8 cellular contexts compared by ENCODE assay signal in genomic region chr1:248838357-248839167, GRCh38. TPM values are rescaled to one million over a fixed set of nuclear protein-coding genes. Genes with fewer than 3 reads are reported as not detected.
A peak's percentile ranks its signal among the peaks of the same experiment; 100 is the strongest.
DNase-seq lines count a peak whose midpoint lies in the region; ATAC-seq and TF ChIP-seq lines count a peak whose summit lies in the region.

No MANE protein-coding gene starts in this region.

- H3K4me3 ChIP-seq in duodenal mucosa (ENCODE audit: low read depth in 1 of 2, low read length in 2 of 2), result peak overlapping the region; percentile 83 to 91
- peak overlapping the region; percentile 83 for H3K4me3 ChIP-seq in lower lobe of right lung

- TF ChIP-seq CTCF in CD14-positive monocyte (IDR thresholded peaks at IDR 0.05) (no peak), lower lobe of right lung (IDR thresholded peaks at IDR 0.05) (no peak)

- ATAC-seq in GM19328 (IDR thresholded peaks at IDR 0.05; ENCODE audit: unreplicated experiment), result peak; percentile 66
- ATAC-seq in HG03460 (IDR thresholded peaks at IDR 0.05; ENCODE audit: unreplicated experiment), result peak; percentile 63
- ATAC-seq in lower lobe of right lung, result peak; percentile 90

- H3K4me3 Mint-ChIP-seq in CD14-positive monocyte, result no peak overlapping the region
- H3K4me3 Mint-ChIP-seq in activated CD4-positive, alpha-beta memory T cell treated with anti-CD3 and anti-CD28 coated beads for 36 hours, result no peak overlapping the region

- H3K27ac Mint-ChIP-seq in CD14-positive monocyte, result peak overlapping the region in 2 of 7 donors; percentile 99 to 100
- no peak overlapping the region for H3K27ac Mint-ChIP-seq in activated CD4-positive, alpha-beta memory T cell treated with anti-CD3 and anti-CD28 coated beads for 36 hours

- CTCF ChIA-PET in activated CD4-positive, alpha-beta memory T cell treated with anti-CD3 and anti-CD28 coated beads for 36 hours (lab: Charles Lee), result interaction anchor here (0.8 to 4.4 kb wide), 6 partner anchors 10 to 88 kb away, joined by 3 to 29 read pairs (median 5); partner anchors contain the start of genes SH3BP5L and ZNF692

- peak overlapping the region; percentile 92 to 99 for H3K9ac ChIP-seq in duodenal mucosa (ENCODE audit: low read depth in 1 of 2, low read length in 2 of 2)

- H3K4me1 Mint-ChIP-seq in CD14-positive monocyte, result peaks cover 22% of the 10 kb centered on the region
- H3K4me1 Mint-ChIP-seq in activated CD4-positive, alpha-beta memory T cell treated with anti-CD3 and anti-CD28 coated beads for 36 hours (ENCODE audit: low read depth), result peaks cover 27% of the 10 kb centered on the region

- H3K4me1 ChIP-seq in duodenal mucosa (ENCODE audit: control insufficient read depth in 1 of 2, insufficient read depth in 2 of 2, low read length in 2 of 2), result peaks cover 6 to 34% of the 10 kb centered on the region in 2 donors
- H3K4me1 ChIP-seq in lower lobe of right lung, result peaks cover 46% of the 10 kb centered on the region

- H3K36me3 Mint-ChIP-seq in CD14-positive monocyte, result peaks cover 6 to 9% of the 10 kb centered on the region in 2 donors
- H3K36me3 Mint-ChIP-seq in activated CD4-positive, alpha-beta memory T cell treated with anti-CD3 and anti-CD28 coated beads for 36 hours, result no peaks in the 10 kb centered on the region

- peak; percentile 95 for DNase-seq in CD14-positive monocyte (ENCODE audit: low spot score)
- DNase-seq in NCI-H526 treated with DMSO at 0.1 percent for 48 hours (lab: John Stamatoyannopoulos, UW), result peak; percentile 70
- DNase-seq in activated CD4-positive, alpha-beta memory T cell treated with anti-CD3 and anti-CD28 coated beads for 36 hours, result peak; percentile 92
- DNase-seq in lower lobe of right lung, result peak; percentile 94
- peak; percentile 62 to 80 (median 69) for DNase-seq in stimulated activated CD4-positive, alpha-beta T cell treated with anti-CD3 and anti-CD28 coated beads, TNF-alpha, amount 100 ng/mL, for 24 hours (ENCODE audit: low read depth in 3 of 3)

- H3K27ac ChIP-seq in duodenal mucosa (ENCODE audit: low read depth, low read length), result peak overlapping the region; percentile 100
- H3K27ac ChIP-seq in lower lobe of right lung, result peak overlapping the region; percentile 100

- intact Hi-C loops in CD14-positive monocyte (cut with micrococcal nuclease), result loop anchor here (1.0 to 2.0 kb wide), 2 partner anchors 20 to 21 kb away; partner anchors contain the start of gene ZNF692 (in 2 of the 2)
- intact Hi-C loops in activated CD4-positive, alpha-beta memory T cell treated with anti-CD3 and anti-CD28 coated beads for 36 hours (cut with micrococcal nuclease), result loop anchor here (1.0 kb wide), 4 partner anchors 12 to 68 kb away; partner anchors contain the start of gene PGBD2
- intact Hi-C loops in lower lobe of right lung (cut with DNase I), result no loop called here

- H3K36me3 ChIP-seq in duodenal mucosa (ENCODE audit: control insufficient read depth in 1 of 2, insufficient read depth in 2 of 2, low read length in 2 of 2), result peaks cover 0 to 8% of the 10 kb centered on the region in 2 donors
- peaks cover 6% of the 10 kb centered on the region for H3K36me3 ChIP-seq in lower lobe of right lung

- H3K27me3 Mint-ChIP-seq in CD14-positive monocyte (ENCODE audit: low read depth in 3 of 3), result no peaks in the 10 kb centered on the region
- no peaks in the 10 kb centered on the region for H3K27me3 Mint-ChIP-seq in activated CD4-positive, alpha-beta memory T cell treated with anti-CD3 and anti-CD28 coated beads for 36 hours

- peaks cover 0 to 2% (median 0%) of the 10 kb centered on the region in 7 donors for H3K9me3 Mint-ChIP-seq in CD14-positive monocyte
- H3K9me3 Mint-ChIP-seq in activated CD4-positive, alpha-beta memory T cell treated with anti-CD3 and anti-CD28 coated beads for 36 hours, result no peaks in the 10 kb centered on the region

- H3K9me3 ChIP-seq in duodenal mucosa (ENCODE audit: control insufficient read depth in 1 of 2, low read length in 2 of 2) (no peaks in the 10 kb centered on the region), lower lobe of right lung (no peaks in the 10 kb centered on the region)

- POLR2A ChIA-PET in activated CD4-positive, alpha-beta memory T cell treated with anti-CD3 and anti-CD28 coated beads for 36 hours (lab: Charles Lee), result interaction anchor here (1.3 to 3.6 kb wide), 5 partner anchors 12 to 35 kb away, joined by 4 to 67 read pairs (median 11); partner anchors contain the start of genes SH3BP5L and ZNF692

- H3K27me3 ChIP-seq in duodenal mucosa (ENCODE audit: control insufficient read depth in 1 of 2, insufficient read depth in 2 of 2, low read length in 2 of 2) (no peaks in the 10 kb centered on the region), lower lobe of right lung (ENCODE audit: low read depth) (no peaks in the 10 kb centered on the region)

RNA-seq across cellular contexts. Expression of gene ZNF672, which starts 0.5 kb away (rescaled TPM):
- 10 to 100 TPM; 23.4 to 23.9 TPM for polyA plus RNA-seq in CD14-positive monocyte
- 10 to 100 TPM; 50.3 to 51.4 TPM for total RNA-seq in activated CD4-positive, alpha-beta memory T cell treated with anti-CD3 and anti-CD28 coated beads for 36 hours
- total RNA-seq in lower lobe of right lung, result 39.8 TPM

RNA-seq across cellular contexts. Expression of gene SH3BP5L, which starts 12.8 kb away (rescaled TPM):
- polyA plus RNA-seq in CD14-positive monocyte, result 1 to 10 TPM; 4.0 to 4.3 TPM
- 10 to 100 TPM; 19.7 to 19.9 TPM for total RNA-seq in activated CD4-positive, alpha-beta memory T cell treated with anti-CD3 and anti-CD28 coated beads for 36 hours
- total RNA-seq in lower lobe of right lung, result 25.0 TPM

RNA-seq across cellular contexts. Expression of gene ZNF692, which starts 20.3 kb away (rescaled TPM):
- 1 to 10 TPM; 2.2 to 2.4 TPM for polyA plus RNA-seq in CD14-positive monocyte
- 10 to 100 TPM; 60.4 to 65.9 TPM for total RNA-seq in activated CD4-positive, alpha-beta memory T cell treated with anti-CD3 and anti-CD28 coated beads for 36 hours
- 41.9 TPM for total RNA-seq in lower lobe of right lung

Comparison
In these comparisons a context has a peak if more than half of its experiments do, and no peak if none do; other contexts are left out.
1. Peak in every context shown above with its lines: DNase-seq, ATAC-seq, H3K4me3 ChIP-seq and H3K27ac ChIP-seq.